18 cellular contexts compared by ENCODE assay signal in the genomic region with DNA sequence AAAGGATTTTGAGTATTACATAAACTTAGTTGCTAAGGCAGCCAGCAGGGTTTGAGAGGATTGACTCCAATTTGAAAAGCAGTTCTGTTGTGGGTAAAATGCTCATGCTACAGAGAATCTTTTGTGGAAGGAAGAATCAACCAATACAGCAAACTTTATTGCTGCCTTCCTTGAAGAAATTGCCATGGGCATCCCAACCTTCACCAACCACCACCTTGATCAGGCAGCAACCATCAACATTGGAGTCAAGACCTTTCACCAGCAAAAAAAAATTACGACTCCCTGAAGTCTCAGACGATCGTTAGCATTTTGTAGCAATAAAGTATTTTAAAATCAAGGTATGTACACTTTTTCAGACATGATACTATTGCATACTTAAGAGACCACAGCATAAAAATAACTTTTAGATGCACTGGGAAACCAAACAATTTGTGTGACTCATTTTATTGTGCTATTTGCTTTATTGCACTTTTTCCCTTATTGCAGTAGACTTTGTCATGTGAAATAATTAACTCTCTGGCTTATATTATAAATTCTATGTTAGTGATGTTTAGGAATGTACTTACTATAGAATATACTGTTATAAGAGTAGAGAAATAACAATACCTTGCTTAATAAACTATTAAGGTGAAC.
"Had no signal": no experiment of that assay in that cellular context is flagged by ENCODE, and none has a peak within 500 bp of the region (broad histone marks: within the 10 kb centered on the region; RNA-seq: fewer than 3 reads in every experiment).

No MANE protein-coding gene starts in this region.

- H3K4me1 ChIP-seq: prostate gland, sigmoid colon had no signal

- H3K27me3 Mint-ChIP-seq: activated naive CD4-positive, alpha-beta T cell treated with anti-CD3 and anti-CD28 coated beads, Interleukin-2, amount 50 U/mL, for 24 hours; type B pancreatic cell had no signal

- H3K4me1 Mint-ChIP-seq: activated naive CD4-positive, alpha-beta T cell treated with anti-CD3 and anti-CD28 coated beads, Interleukin-2, amount 50 U/mL, for 24 hours had no signal

- H3K36me3 Mint-ChIP-seq: natural killer cell, type B pancreatic cell had no signal

- H3K27ac ChIP-seq: prostate gland, sigmoid colon, suprapubic skin had no signal

- H3K9me3 ChIP-seq: prostate gland, sigmoid colon, suprapubic skin had no signal

- DNase-seq: activated effector memory CD4-positive, alpha-beta T cell treated with Interleukin-2 at 50 U/mL for 16 hours; activated T-cell treated with anti-CD3 and anti-CD28 coated beads, Interleukin-2, amount 50 U/mL, for 1 hour; amniotic stem cell; cerebellar nuclear complex; endodermal cell; foreskin fibroblast; mammary epithelial cell; natural killer cell; nucleus accumbens; sigmoid colon; stimulated activated CD4-positive, alpha-beta T cell treated with anti-CD3 and anti-CD28 coated beads, Interleukin-4, amount 100 ng/mL, for 1 hour; stimulated activated CD8-positive, alpha-beta memory T cell treated with anti-CD3 and anti-CD28 coated beads, Interleukin-4, amount 100 ng/mL, for 48 hours; stimulated activated naive CD8-positive, alpha-beta T cell treated with anti-CD3 and anti-CD28 coated beads, Interleukin-15, Interleukin-2, amounts not matched to agents 100 U/mL and 50 U/mL, for 24 hours had no signal

- H3K27ac Mint-ChIP-seq: activated naive CD4-positive, alpha-beta T cell treated with anti-CD3 and anti-CD28 coated beads, Interleukin-2, amount 50 U/mL, for 24 hours; endodermal cell; natural killer cell; type B pancreatic cell had no signal

- H3K27me3 ChIP-seq: sigmoid colon, suprapubic skin had no signal

- H3K4me3 ChIP-seq: prostate gland, sigmoid colon, suprapubic skin had no signal

- ATAC-seq: activated CD4-positive, CD25-positive, alpha-beta regulatory T cell treated with anti-CD3 and anti-CD28 coated beads, Interleukin-2, amount 50 U/mL, for 24 hours; natural killer cell; stimulated activated naive CD8-positive, alpha-beta T cell treated with anti-CD3 and anti-CD28 coated beads, Interleukin-15, Interleukin-2, amounts not matched to agents 100 U/mL and 50 U/mL, for 24 hours had no signal

- H3K36me3 ChIP-seq: prostate gland, sigmoid colon, suprapubic skin had no signal

- H3K4me3 Mint-ChIP-seq: activated naive CD4-positive, alpha-beta T cell treated with anti-CD3 and anti-CD28 coated beads, Interleukin-2, amount 50 U/mL, for 24 hours; endodermal cell; natural killer cell; type B pancreatic cell had no signal
